In genomic region chr1:154954541-154954940, GRCh38 we compare ENCODE assay signal across 8 cellular contexts. TPM values are rescaled to one million over a fixed set of nuclear protein-coding genes. Genes with fewer than 3 reads are reported as not detected.
DNase-seq lines count a peak whose midpoint lies in the region; ATAC-seq and TF ChIP-seq lines count a peak whose summit lies in the region.

No MANE protein-coding gene starts in this region.

- no peaks in the 10 kb centered on the region for H3K27me3 ChIP-seq in DND-41 (ENCODE audit: insufficient read depth, low read length, poor library complexity)
- no peaks in the 10 kb centered on the region for H3K27me3 ChIP-seq in Loucy (ENCODE audit: insufficient read depth, low read length, poor library complexity, severe bottlenecking)
- H3K27me3 ChIP-seq in duodenal mucosa (ENCODE audit: control insufficient read depth in 1 of 2, insufficient read depth in 2 of 2, low read length in 2 of 2) = no peaks in the 10 kb centered on the region

- H3K27ac Mint-ChIP-seq in osteocyte (ENCODE audit: unreplicated experiment) = peak overlapping the region; percentile 98

- H3K9me3 Mint-ChIP-seq in osteocyte (ENCODE audit: unreplicated experiment) = no peaks in the 10 kb centered on the region

- H2AFZ ChIP-seq in DND-41 (ENCODE audit: low read depth, low read length) = no peak overlapping the region
- H2AFZ ChIP-seq in Loucy (ENCODE audit: low read length) = no peak overlapping the region

- DNase-seq in DND-41 (no peak), osteocyte (ENCODE audit: extremely low spot score, unreplicated experiment) (no peak), SW 1271 (lab: John Stamatoyannopoulos, UW) (no peak), omental fat pad (ENCODE audit: low spot score) (no peak), SK-N-DZ (ENCODE audit: low spot score) (no peak)

- H3K27ac ChIP-seq in DND-41 (ENCODE audit: low read length) (peak overlapping the region; percentile 88), duodenal mucosa (ENCODE audit: low read depth, low read length) (no peak overlapping the region)

- peak overlapping the region; percentile 90 for H3K4me3 Mint-ChIP-seq in osteocyte (ENCODE audit: unreplicated experiment)

- H3K4me1 ChIP-seq in DND-41 (ENCODE audit: insufficient read depth, low read length) = peaks cover 54% of the 10 kb centered on the region
- peaks cover 73% of the 10 kb centered on the region for H3K4me1 ChIP-seq in Loucy (ENCODE audit: insufficient read depth, low read length, poor library complexity, severe bottlenecking)
- H3K4me1 ChIP-seq in duodenal mucosa (ENCODE audit: control insufficient read depth in 1 of 2, insufficient read depth in 2 of 2, low read length in 2 of 2) = peaks cover 42 to 55% of the 10 kb centered on the region in 2 donors

- H3K4me2 ChIP-seq in DND-41 (ENCODE audit: insufficient read depth, low read length) (peak overlapping the region; percentile 88), Loucy (ENCODE audit: low read depth, low read length, poor library complexity, severe bottlenecking) (peak overlapping the region; percentile 86)

- TF ChIP-seq CTCF in DND-41 (IDR thresholded peaks at IDR 0.05; ENCODE audit: borderline replicate concordance, extremely low read depth, low read length, poor library complexity, severe bottlenecking) (no peak), Loucy (conservative IDR thresholded peaks at IDR 0.05; ENCODE audit: low read length) (no peak), osteocyte (IDR thresholded peaks at IDR 0.05) (no peak), omental fat pad (IDR thresholded peaks at IDR 0.05) (no peak)

- H3K36me3 Mint-ChIP-seq in osteocyte (ENCODE audit: unreplicated experiment) = peaks cover 12% of the 10 kb centered on the region

- H4K20me1 ChIP-seq in DND-41 (ENCODE audit: insufficient read depth, low read length) (peaks cover 16% of the 10 kb centered on the region), Loucy (ENCODE audit: insufficient read depth, low read length, poor library complexity, severe bottlenecking) (peaks cover 22% of the 10 kb centered on the region)

- peaks cover 26% of the 10 kb centered on the region for H3K36me3 ChIP-seq in DND-41 (ENCODE audit: insufficient read depth, low read length)
- H3K36me3 ChIP-seq in Loucy (ENCODE audit: insufficient read depth, low read length) = peaks cover 11% of the 10 kb centered on the region; the same call in 1 of the 2 replicates
- peaks cover 17 to 21% of the 10 kb centered on the region in 2 donors for H3K36me3 ChIP-seq in duodenal mucosa (ENCODE audit: control insufficient read depth in 1 of 2, insufficient read depth in 2 of 2, low read length in 2 of 2)

- peak overlapping the region; percentile 64 for H3K9ac ChIP-seq in DND-41 (ENCODE audit: low read depth, low read length)
- H3K9ac ChIP-seq in Loucy (ENCODE audit: low read depth, low read length, poor library complexity, severe bottlenecking) = peak overlapping the region; percentile 84
- peak overlapping the region; percentile 45 to 79 for H3K9ac ChIP-seq in duodenal mucosa (ENCODE audit: low read depth in 1 of 2, low read length in 2 of 2)

- ATAC-seq in DND-41 (ENCODE audit: insufficient read depth, low read depth) = no peak
- no peak for ATAC-seq in HG03342 (IDR thresholded peaks at IDR 0.05; ENCODE audit: unreplicated experiment)
- ATAC-seq in omental fat pad (ENCODE audit: low FRiP score) = no peak

- peak overlapping the region in 1 of 2 experiments; percentile 82; a peak in 2 of 4 replicates for H3K4me3 ChIP-seq in DND-41 (ENCODE audit: low read depth in 1 of 2, low read length in 2 of 2)
- H3K4me3 ChIP-seq in Loucy (ENCODE audit: low read length, poor library complexity, severe bottlenecking) = peak overlapping the region; percentile 86
- peak overlapping the region; percentile 72 to 82 for H3K4me3 ChIP-seq in duodenal mucosa (ENCODE audit: low read depth in 1 of 2, low read length in 2 of 2)

- H3K4me1 Mint-ChIP-seq in osteocyte (ENCODE audit: unreplicated experiment) = peaks cover 46% of the 10 kb centered on the region

- no peaks in the 10 kb centered on the region for H3K9me2 ChIP-seq in Loucy (replicated peaks; ENCODE audit: low read depth, low read length)

- H3K9me3 ChIP-seq in DND-41 (ENCODE audit: insufficient read depth, low read length, severe bottlenecking) (no peaks in the 10 kb centered on the region), Loucy (ENCODE audit: insufficient read depth, low read depth, low read length) (no peaks in the 10 kb centered on the region), duodenal mucosa (ENCODE audit: control insufficient read depth in 1 of 2, low read length in 2 of 2) (no peaks in the 10 kb centered on the region)

- H3F3A ChIP-seq in Loucy (ENCODE audit: low read depth) = peaks cover 10% of the 10 kb centered on the region; the same call in 1 of the 2 replicates

- H3K79me2 ChIP-seq in DND-41 (ENCODE audit: insufficient read depth, low read length) = peaks cover 29% of the 10 kb centered on the region
- peaks cover 84% of the 10 kb centered on the region for H3K79me2 ChIP-seq in Loucy (ENCODE audit: insufficient read depth, low read length)

- H3K27me3 Mint-ChIP-seq in osteocyte (ENCODE audit: unreplicated experiment) = no peaks in the 10 kb centered on the region

RNA-seq across cellular contexts. Expression of gene PBXIP1, which starts 1.4 kb away (rescaled TPM):
- total RNA-seq in osteocyte (90.1 and 92.6 TPM in 2 replicates), omental fat pad (10 to 100 TPM; 65.0 to 93.7 (median 82.0) TPM)
- polyA plus RNA-seq in SK-N-DZ (2014; cell fraction: cytosol; rRNA removed) = 15.1 and 33.8 TPM in 2 replicates
- 32.1 and 33.5 TPM in 2 replicates for polyA plus RNA-seq in SK-N-DZ (2014; cell fraction: nucleus; rRNA removed)

RNA-seq across cellular contexts. Expression of gene PYGO2, which starts 7.0 kb away (rescaled TPM):
- 29.2 and 30.4 TPM in 2 replicates for total RNA-seq in osteocyte
- 10 to 100 TPM; 10.2 to 21.2 (median 15.9) TPM for total RNA-seq in omental fat pad
- 51.1 and 56.2 TPM in 2 replicates for polyA plus RNA-seq in SK-N-DZ (2014; cell fraction: cytosol; rRNA removed)
- 31.1 and 41.1 TPM in 2 replicates for polyA plus RNA-seq in SK-N-DZ (2014; cell fraction: nucleus; rRNA removed)

RNA-seq across cellular contexts. Expression of gene SHC1, which starts 16.0 kb away (rescaled TPM):
- total RNA-seq in osteocyte = 219 and 239 TPM in 2 replicates
- total RNA-seq in omental fat pad = 100 to 1,000 TPM; 152 to 265 (median 171) TPM
- polyA plus RNA-seq in SK-N-DZ (2014; cell fraction: cytosol; rRNA removed) = 65.4 and 75.4 TPM in 2 replicates
- polyA plus RNA-seq in SK-N-DZ (2014; cell fraction: nucleus; rRNA removed) = 98.6 and 121 TPM in 2 replicates

RNA-seq across cellular contexts. Expression of gene PMVK, which starts 18.0 kb away (rescaled TPM):
- total RNA-seq in osteocyte (29.5 and 34.5 TPM in 2 replicates), omental fat pad (10 to 100 TPM in 2 of 4 donors, 1 to 10 TPM in 2; 7.4 to 16.2 (median 12.1) TPM)
- polyA plus RNA-seq in SK-N-DZ (2014; cell fraction: cytosol; rRNA removed) = 6.5 and 8.0 TPM in 2 replicates
- 3.1 and 4.4 TPM in 2 replicates for polyA plus RNA-seq in SK-N-DZ (2014; cell fraction: nucleus; rRNA removed)

RNA-seq across cellular contexts. Expression of gene CKS1B, which starts 19.9 kb away (rescaled TPM):
- total RNA-seq in osteocyte = 38.5 and 39.6 TPM in 2 replicates
- total RNA-seq in omental fat pad = 10 to 100 TPM; 34.0 to 72.8 (median 43.2) TPM
- 523 and 644 TPM in 2 replicates for polyA plus RNA-seq in SK-N-DZ (2014; cell fraction: cytosol; rRNA removed)
- polyA plus RNA-seq in SK-N-DZ (2014; cell fraction: nucleus; rRNA removed) = 311 and 412 TPM in 2 replicates
